ENCODE assay signal across 1 cellular context in genomic region chr1:16860048-16860447, GRCh38.
TF ChIP-seq lines count a peak whose summit lies in the region.

No MANE protein-coding gene starts in this region.

TF ChIP-seq in HEK293, 187 proteins besides CTCF, POLR2A, EP300 and RAD21 (continued from another document):
- 0 out of 2 replicates have a peak, but pooled peaks have one; percentile 20 for TF ChIP-seq KLF8 (tag by site-specific recombination; IDR thresholded peaks at IDR 0.05)
